Comparison of ENCODE assay signal across 10 cellular contexts in genomic region chr17:55501626-55502025, GRCh38. TPM values are rescaled to one million over a fixed set of nuclear protein-coding genes. Genes with fewer than 3 reads are reported as not detected.
"Had no signal": no experiment of that assay in that cellular context is flagged by ENCODE, and none has a peak within 500 bp of the region (broad histone marks: within the 10 kb centered on the region; RNA-seq: fewer than 3 reads in every experiment).

No MANE protein-coding gene starts in this region.

RNA-seq across cellular contexts. Expression of gene SMIM36, which starts 9.6 kb away (rescaled TPM):
- total RNA-seq: activated CD8-positive, alpha-beta memory T cell treated with anti-CD3 and anti-CD28 coated beads, Interleukin-2, amount 10 ng/mL, durations not matched to agents 7 days and 5 days; activated T-helper 1 cell treated with anti-CD3 and anti-CD28 coated beads, Interleukin-12 subunit alpha, Interleukin-12 subunit beta, Interleukin-2, Interleukin-4 antibody, amounts not matched to agents 30 ng/mL and 10 ng/mL and 1 ng/mL, durations not matched to agents 14 hours and 24 hours and 36 hours; ascending aorta; body of pancreas; bronchial epithelial cell; chondrocyte; LHCN-M2; M059J; SJSA1; T-helper 1 cell treated with Interleukin-12 subunit alpha and Interleukin-12 subunit beta and Interleukin-4 antibody, amounts not matched to agents 30 ng/mL and 1 ng/mL, for 36 hours had no signal
